Comparison of ENCODE assay signal across 16 cellular contexts in the genomic region with DNA sequence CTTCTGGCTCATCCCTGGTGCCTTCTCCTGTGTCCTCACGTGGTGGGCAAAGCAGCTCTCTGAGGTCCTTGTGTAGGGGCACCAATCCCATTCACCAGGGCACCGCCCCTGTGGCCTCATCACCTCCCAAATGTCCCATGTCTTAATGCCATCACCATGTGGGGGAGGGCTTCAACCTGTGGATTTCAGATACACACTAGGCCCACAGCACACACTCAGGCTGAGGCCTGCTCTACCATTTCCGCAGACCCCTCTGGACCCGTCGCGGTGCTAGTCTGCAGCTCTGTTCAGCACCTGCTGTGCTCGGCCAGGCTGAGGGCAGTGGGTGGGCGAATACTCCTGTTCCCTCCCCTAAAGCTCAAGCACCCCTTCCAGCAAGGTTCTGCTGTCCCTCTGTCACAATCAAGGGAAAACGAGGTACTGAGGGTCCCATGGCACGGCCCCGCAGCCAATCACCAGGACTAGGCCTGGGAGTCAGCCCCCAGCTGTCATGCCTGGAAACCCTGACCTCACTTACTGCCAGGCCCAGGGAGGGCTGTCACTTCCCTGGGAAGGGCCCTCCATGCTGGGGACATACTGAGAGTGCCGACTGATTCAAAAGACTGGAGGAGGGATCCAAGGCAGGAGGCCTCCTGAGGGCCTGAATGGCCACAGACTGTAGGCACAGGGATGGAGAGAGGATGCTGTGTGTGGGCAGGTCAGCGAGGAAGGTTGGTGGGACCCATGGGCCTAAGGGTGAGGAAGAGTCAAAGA.
DNase-seq lines count a peak whose midpoint lies in the region; ATAC-seq and TF ChIP-seq lines count a peak whose summit lies in the region.
"Had no signal": no experiment of that assay in that cellular context is flagged by ENCODE, and none has a peak within 500 bp of the region (broad histone marks: within the 10 kb centered on the region; RNA-seq: fewer than 3 reads in every experiment).

No MANE protein-coding gene starts in this region.

- H3K9me3 ChIP-seq in Peyer's patch: peaks cover 0 to 3% (median 0%) of the 10 kb centered on the region in 4 donors
- H3K9me3 ChIP-seq in esophagus muscularis mucosa: no peaks in the 10 kb centered on the region
- H3K9me3 ChIP-seq: Caco-2 had no signal

- no peak for TF ChIP-seq CTCF in C4-2B (conservative IDR thresholded peaks at IDR 0.05)
- no peak for TF ChIP-seq CTCF in Peyer's patch (IDR thresholded peaks at IDR 0.05)
- TF ChIP-seq CTCF in esophagus muscularis mucosa (IDR thresholded peaks at IDR 0.05): no peak
- no peak for TF ChIP-seq CTCF in omental fat pad (IDR thresholded peaks at IDR 0.05)

- no peaks in the 10 kb centered on the region for H3K36me3 ChIP-seq in Peyer's patch
- no peaks in the 10 kb centered on the region for H3K36me3 ChIP-seq in esophagus muscularis mucosa
- H3K36me3 ChIP-seq: ovary had no signal

- no peak overlapping the region for H3K4me3 ChIP-seq in Peyer's patch
- H3K4me3 ChIP-seq in esophagus muscularis mucosa: no peak overlapping the region
- H3K4me3 ChIP-seq: ovary had no signal

- H3K27ac ChIP-seq in C4-2B: peak overlapping the region; percentile 46; the same call in 1 of the 2 replicates
- H3K27ac ChIP-seq in Peyer's patch: no peak overlapping the region
- H3K27ac ChIP-seq in esophagus muscularis mucosa (replicated peaks in 1 of 4): no peak overlapping the region
- H3K27ac ChIP-seq: ovary had no signal

- TF ChIP-seq EP300 in esophagus muscularis mucosa (IDR thresholded peaks at IDR 0.05): no peak

- WGBS in esophagus muscularis mucosa: 77% methylated on average over 7 of the region's 13 CpGs

- H3K4me1 ChIP-seq in Peyer's patch (peaks cover 0 to 5% (median 0%) of the 10 kb centered on the region in 4 donors), esophagus muscularis mucosa (peaks cover 7 to 15% (median 13%) of the 10 kb centered on the region in 4 donors)
- H3K4me1 ChIP-seq: Caco-2 had no signal

- DNase-seq in Peyer's patch (peak in 2 of 3 donors; percentile 8 to 13), esophagus muscularis mucosa (ENCODE audit: extremely low spot score) (peak; percentile 80), omental fat pad (ENCODE audit: low spot score) (peak; percentile 18), NCI-H1694 treated with DMSO at 0.1 percent for 48 hours (lab: John Stamatoyannopoulos, UW) (no peak), D341Med (ENCODE audit: low spot score) (no peak)
- DNase-seq: central memory CD4-positive, alpha-beta T cell; KBM-7; NCI-H1092; RPMI8226; stimulated activated naive CD8-positive, alpha-beta T cell treated with anti-CD3 and anti-CD28 coated beads, Interleukin-15, amount 100 ng/mL, for 72 hours; T-helper 1 cell had no signal

- H3K27me3 ChIP-seq in Peyer's patch: no peaks in the 10 kb centered on the region
- H3K27me3 ChIP-seq in esophagus muscularis mucosa: peaks cover 0 to 29% (median 7%) of the 10 kb centered on the region in 4 donors
- H3K27me3 ChIP-seq: ovary had no signal

- ATAC-seq in omental fat pad (ENCODE audit: low FRiP score) (no peak), HG02610 (IDR thresholded peaks at IDR 0.05; ENCODE audit: unreplicated experiment) (no peak), HG03097 (IDR thresholded peaks at IDR 0.05; ENCODE audit: low FRiP score, unreplicated experiment) (no peak)

- TF ChIP-seq POLR2A in Peyer's patch (IDR thresholded peaks at IDR 0.05) (no peak), esophagus muscularis mucosa (IDR thresholded peaks at IDR 0.05; ENCODE audit: low read depth) (no peak)

- intact Hi-C loops in esophagus muscularis mucosa (cut with DNase I): no loop called here

Comparison
In these comparisons a context has a peak if more than half of its experiments do, and no peak if none do; other contexts are left out.
1. DNase-seq: peak in Peyer's patch (2 of 3), esophagus muscularis mucosa (single experiment) and omental fat pad (single experiment); none in NCI-H1694 treated with DMSO at 0.1 percent for 48 hours (single experiment) and D341Med (single experiment).